In the genomic region with DNA sequence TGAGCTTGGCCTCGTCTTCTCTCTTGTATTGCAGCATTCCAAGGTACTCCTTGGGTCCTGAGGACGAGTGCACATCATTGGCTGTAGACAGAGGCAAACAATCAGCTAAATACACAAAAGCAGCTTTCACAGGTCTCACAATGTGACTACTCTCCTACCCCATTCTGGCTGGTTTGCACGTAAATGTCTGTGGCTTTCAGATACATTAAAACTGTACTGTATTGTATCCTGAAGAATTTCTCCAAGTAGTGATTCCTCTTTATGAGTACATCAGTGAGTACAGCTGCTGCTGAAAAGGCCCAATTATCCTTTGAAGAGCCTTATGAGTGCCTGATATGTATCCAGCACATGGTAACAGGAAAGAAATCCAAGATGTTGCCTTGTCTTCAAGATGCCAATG, we compare ENCODE assay signal across 17 cellular contexts.
"Had no signal": no experiment of that assay in that cellular context is flagged by ENCODE, and none has a peak within 500 bp of the region (broad histone marks: within the 10 kb centered on the region; RNA-seq: fewer than 3 reads in every experiment).

No MANE protein-coding gene starts in this region.

- ATAC-seq: HepG2, SK-N-SH treated with all-trans-retinoic acid at 6 μM for 48 hours had no signal

- DNase-seq: Karpas-422, KG1, MM.1S, NCI-H1092 treated with DMSO at 0.1 percent for 48 hours, NCI-H1436, NCI-H187, NCI-H2029, NCI-H2081 treated with DMSO at 0.1 percent for 48 hours, NCI-H2227 treated with DMSO at 0.1 percent for 48 hours, NCI-H524 treated with DMSO at 0.1 percent for 48 hours, NCI-H69, NCI-H774, Right ventricle myocardium superior, RPMI8226 had no signal

- FAIRE-seq: HepG2, RCC 7860 had no signal
